Comparison of ENCODE assay signal across 8 cellular contexts in the genomic region with DNA sequence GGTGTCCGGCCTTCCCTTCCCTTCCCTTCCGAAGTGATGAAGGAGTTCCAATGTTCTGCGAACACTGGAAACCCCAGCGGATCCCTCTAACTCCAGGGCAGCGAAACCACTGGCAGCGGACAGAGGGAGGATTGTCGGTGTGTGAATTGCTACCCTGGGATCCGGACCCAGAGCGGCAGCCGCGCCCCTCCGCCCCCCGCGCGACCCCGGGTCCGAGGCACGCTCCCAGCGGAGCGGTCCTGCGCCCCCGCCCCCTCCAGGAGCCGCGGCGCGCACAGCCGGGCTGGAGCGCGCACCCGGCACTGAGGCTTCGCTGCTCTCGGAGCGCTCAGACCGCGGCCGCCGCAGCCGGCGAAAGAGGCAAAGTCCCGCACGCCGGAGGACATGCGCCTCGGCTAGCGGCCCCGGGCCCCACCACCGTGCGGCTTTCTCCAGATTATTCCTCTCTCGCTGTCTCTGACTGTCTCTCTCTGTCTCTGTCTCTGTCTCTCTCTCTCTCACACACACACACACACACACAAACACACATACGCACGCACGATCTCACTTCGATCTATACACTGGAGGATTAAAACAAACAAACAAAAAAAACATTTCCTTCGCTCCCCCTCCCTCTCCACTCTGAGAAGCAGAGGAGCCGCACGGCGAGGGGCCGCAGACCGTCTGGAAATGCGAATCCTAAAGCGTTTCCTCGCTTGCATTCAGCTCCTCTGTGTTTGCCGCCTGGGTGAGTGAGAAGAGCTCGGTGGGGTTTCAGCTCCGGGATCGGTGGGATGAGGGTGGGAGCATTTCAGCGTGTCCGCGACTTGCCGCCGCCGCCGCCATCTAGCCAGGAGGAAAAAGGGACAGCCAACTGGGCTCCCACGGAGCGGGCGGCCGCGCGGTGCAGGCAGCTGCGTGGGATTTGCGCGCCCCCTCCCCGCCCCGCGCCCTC. TPM values are rescaled to one million over a fixed set of nuclear protein-coding genes. Genes with fewer than 3 reads are reported as not detected.
DNase-seq lines count a peak whose midpoint lies in the region; ATAC-seq and TF ChIP-seq lines count a peak whose summit lies in the region.

A gene (plus strand): TSS at position 331 of the 934 bp plus-strand sequence. CDS start 339 bp downstream, at position 670.

- DNase-seq in DMS53 (lab: John Stamatoyannopoulos, UW) (peak; percentile 85), LNCaP clone FGC (ENCODE audit: low read depth) (no peak), astrocyte of the cerebellum (ENCODE audit: low read depth) (no peak), gastrocnemius medialis (no peak), CD14-positive monocyte (ENCODE audit: low spot score) (no peak), medulla oblongata (ENCODE audit: extremely low spot score) (no peak)

- H3K4me3 ChIP-seq in LNCaP clone FGC (ENCODE audit: low read depth, low read length) (peak within 1 kb of the TSS; percentile 35), astrocyte of the cerebellum (ENCODE audit: low read depth, low read length) (peak within 1 kb of the TSS; percentile 64), iPS-11a (ENCODE audit: low read depth, low read length) (peak within 1 kb of the TSS; percentile 92), gastrocnemius medialis (peak within 1 kb of the TSS; percentile 42 to 64 (median 46))

- H3K9me3 ChIP-seq in gastrocnemius medialis, result no peaks in the 10 kb centered on the region

- in situ Hi-C loops in astrocyte of the cerebellum (cut with HindIII; ENCODE audit: low sequenced_read_pairs) (no loop called here), gastrocnemius medialis (cut with MboI; ENCODE audit: low sequenced_read_pairs in 4 of 4) (no loop called here)

- TF ChIP-seq POLR2A in gastrocnemius medialis (IDR thresholded peaks at IDR 0.05), result no peak

- H3K36me3 Mint-ChIP-seq in CD14-positive monocyte, result peaks cover 0 to 4% of the 10 kb centered on the region in 2 donors

- intact Hi-C loops in gastrocnemius medialis (cut with DNase I; ENCODE audit: low total_unique reads) (no loop called here), CD14-positive monocyte (cut with micrococcal nuclease) (no loop called here)

- H3K27me3 Mint-ChIP-seq in CD14-positive monocyte (ENCODE audit: low read depth in 3 of 3), result peaks cover 33 to 44% (median 33%) of the 10 kb centered on the region in 3 donors

- TF ChIP-seq CTCF in LNCaP clone FGC (IDR thresholded peaks at IDR 0.05; ENCODE audit: control insufficient read depth, extremely low read depth, insufficient read depth), result no peak
- no peak for TF ChIP-seq CTCF in astrocyte of the cerebellum (IDR thresholded peaks at IDR 0.05; ENCODE audit: low read depth, low read length, missing control alignments)
- TF ChIP-seq CTCF in gastrocnemius medialis (IDR thresholded peaks at IDR 0.05 in 4 of 5, conservative IDR thresholded peaks at IDR 0.05 in 1 of 5), result no peak
- TF ChIP-seq CTCF in CD14-positive monocyte (IDR thresholded peaks at IDR 0.05), result no peak

- no peak within 1 kb of the TSS for H3K27ac ChIP-seq in gastrocnemius medialis

- no peak within 1 kb of the TSS for H3K27ac Mint-ChIP-seq in CD14-positive monocyte

- H3K36me3 ChIP-seq in gastrocnemius medialis, result no peaks in the 10 kb centered on the region

- H3K4me1 ChIP-seq in gastrocnemius medialis, result peaks cover 0 to 3% of the 10 kb centered on the region in 2 donors

- H3K27me3 ChIP-seq in gastrocnemius medialis, result peaks cover 10 to 28% (median 11%) of the 10 kb centered on the region in 3 donors

- H3K4me1 Mint-ChIP-seq in CD14-positive monocyte, result peaks cover 4% of the 10 kb centered on the region

- H3K4me3 Mint-ChIP-seq in CD14-positive monocyte, result peak within 1 kb of the TSS in 1 of 2 donors; percentile 87

- peaks cover 0 to 9% (median 5%) of the 10 kb centered on the region in 7 donors for H3K9me3 Mint-ChIP-seq in CD14-positive monocyte

- ATAC-seq in gastrocnemius medialis (no peak), GM21390 (IDR thresholded peaks at IDR 0.05; ENCODE audit: unreplicated experiment) (no peak)

RNA-seq across cellular contexts. Expression of the gene that starts here (rescaled TPM):
- total RNA-seq in gastrocnemius medialis, result under 1 TPM in 1 of 4 donors, not detected in 3; 0.16 TPM
- not detected for polyA plus RNA-seq in CD14-positive monocyte

Comparison
In these comparisons a context has a peak if more than half of its experiments do, and no peak if none do; other contexts are left out.
1. H3K4me3 ChIP-seq: peak in every context shown above with its lines; median percentile 92 in iPS-11a; 64 in astrocyte of the cerebellum; 46 in gastrocnemius medialis; 35 in LNCaP clone FGC.